Comparison of ENCODE assay signal across 14 cellular contexts in genomic region chr4:16686195-16686594, GRCh38.
DNase-seq lines count a peak whose midpoint lies in the region; ATAC-seq and TF ChIP-seq lines count a peak whose summit lies in the region.
"Had no signal": no experiment of that assay in that cellular context is flagged by ENCODE, and none has a peak within 500 bp of the region (broad histone marks: within the 10 kb centered on the region; RNA-seq: fewer than 3 reads in every experiment).

No MANE protein-coding gene starts in this region.

- no peaks in the 10 kb centered on the region for H3K36me3 Mint-ChIP-seq in stimulated activated memory B cell treated with anti-CD40 and anti-IgM and Interleukin-4, amounts not matched to agents 10 μg/mL and 1 μg/mL and 100 μg/mL, for 72 hours
- H3K36me3 Mint-ChIP-seq in activated naive CD8-positive, alpha-beta T cell treated with anti-CD3 and anti-CD28 coated beads, Interleukin-2, amount 50 U/mL, for 24 hours (ENCODE audit: low read depth), result no peaks in the 10 kb centered on the region

- H3K9me3 Mint-ChIP-seq in stimulated activated memory B cell treated with anti-CD40 and anti-IgM and Interleukin-4, amounts not matched to agents 10 μg/mL and 1 μg/mL and 100 μg/mL, for 72 hours, result peaks cover 4% of the 10 kb centered on the region
- H3K9me3 Mint-ChIP-seq in activated naive CD8-positive, alpha-beta T cell treated with anti-CD3 and anti-CD28 coated beads, Interleukin-2, amount 50 U/mL, for 24 hours, result no peaks in the 10 kb centered on the region

- no peak overlapping the region for H3K4me3 Mint-ChIP-seq in stimulated activated memory B cell treated with anti-CD40 and anti-IgM and Interleukin-4, amounts not matched to agents 10 μg/mL and 1 μg/mL and 100 μg/mL, for 72 hours
- no peak overlapping the region for H3K4me3 Mint-ChIP-seq in activated naive CD8-positive, alpha-beta T cell treated with anti-CD3 and anti-CD28 coated beads, Interleukin-2, amount 50 U/mL, for 24 hours

- H3K4me1 Mint-ChIP-seq in stimulated activated memory B cell treated with anti-CD40 and anti-IgM and Interleukin-4, amounts not matched to agents 10 μg/mL and 1 μg/mL and 100 μg/mL, for 72 hours, result no peaks in the 10 kb centered on the region
- no peaks in the 10 kb centered on the region for H3K4me1 Mint-ChIP-seq in activated naive CD8-positive, alpha-beta T cell treated with anti-CD3 and anti-CD28 coated beads, Interleukin-2, amount 50 U/mL, for 24 hours

- TF ChIP-seq CTCF in AG10803 (conservative IDR thresholded peaks at IDR 0.05; ENCODE audit: low read length) (no peak), choroid plexus epithelial cell (conservative IDR thresholded peaks at IDR 0.05; ENCODE audit: low read depth, low read length) (no peak)

- H3K27me3 Mint-ChIP-seq in stimulated activated memory B cell treated with anti-CD40 and anti-IgM and Interleukin-4, amounts not matched to agents 10 μg/mL and 1 μg/mL and 100 μg/mL, for 72 hours, result no peaks in the 10 kb centered on the region
- no peaks in the 10 kb centered on the region for H3K27me3 Mint-ChIP-seq in activated naive CD8-positive, alpha-beta T cell treated with anti-CD3 and anti-CD28 coated beads, Interleukin-2, amount 50 U/mL, for 24 hours

- H3K4me3 ChIP-seq in AG10803 (ENCODE audit: low read length) (no peak overlapping the region), choroid plexus epithelial cell (ENCODE audit: low read depth, low read length) (no peak overlapping the region)
- H3K4me3 ChIP-seq: BLaER1 treated with 17β-estradiol and CSF1 and Interleukin-3, amounts not matched to agents 10 nM and 100 nM; lower lobe of right lung had no signal

- ATAC-seq in stimulated activated memory B cell treated with anti-CD40 and anti-IgM and Interleukin-4, amounts not matched to agents 10 μg/mL and 1 μg/mL and 100 μg/mL, for 72 hours, result no peak
- ATAC-seq in activated naive CD8-positive, alpha-beta T cell treated with anti-CD3 and anti-CD28 coated beads, Interleukin-2, amount 50 U/mL, for 24 hours, result no peak
- ATAC-seq: lower lobe of right lung had no signal

- H3K27ac Mint-ChIP-seq in stimulated activated memory B cell treated with anti-CD40 and anti-IgM and Interleukin-4, amounts not matched to agents 10 μg/mL and 1 μg/mL and 100 μg/mL, for 72 hours, result no peak overlapping the region
- H3K27ac Mint-ChIP-seq in activated naive CD8-positive, alpha-beta T cell treated with anti-CD3 and anti-CD28 coated beads, Interleukin-2, amount 50 U/mL, for 24 hours, result no peak overlapping the region

- peak; percentile 97 for DNase-seq in AG10803 (ENCODE audit: low read depth)
- DNase-seq in NCI-H226, result peak; percentile 6
- peak; percentile 93 for DNase-seq in choroid plexus epithelial cell (ENCODE audit: low read depth)
- peak; percentile 96 for DNase-seq in non-pigmented ciliary epithelial cell (ENCODE audit: low read depth)
- no peak for DNase-seq in T-helper 1 cell
- DNase-seq in activated naive CD8-positive, alpha-beta T cell treated with anti-CD3 and anti-CD28 coated beads, Interleukin-2, amount 50 U/mL, for 24 hours, result no peak
- DNase-seq in NCI-H69 (lab: John Stamatoyannopoulos, UW), result no peak
- DNase-seq: hippocampal formation; lower lobe of right lung; NCI-H187 treated with DMSO at 0.1 percent for 48 hours; stimulated activated CD4-positive, alpha-beta T cell treated with anti-CD3 and anti-CD28 coated beads, Interleukin-4, amount 100 ng/mL, for 4 hours; stimulated activated naive CD4-positive, alpha-beta T cell treated with Interleukin-2 at 50 U/mL for 16 hours had no signal

Comparison
In these comparisons a context has a peak if more than half of its experiments do, and no peak if none do; other contexts are left out.
1. DNase-seq: peak in AG10803 (single experiment), NCI-H226 (single experiment), choroid plexus epithelial cell (single experiment) and non-pigmented ciliary epithelial cell (single experiment); none in T-helper 1 cell (0 of 5), activated naive CD8-positive, alpha-beta T cell treated with anti-CD3 and anti-CD28 coated beads, Interleukin-2, amount 50 U/mL, for 24 hours (single experiment) and NCI-H69 (single experiment).